Comparison of ENCODE assay signal across 27 cellular contexts in the genomic region with DNA sequence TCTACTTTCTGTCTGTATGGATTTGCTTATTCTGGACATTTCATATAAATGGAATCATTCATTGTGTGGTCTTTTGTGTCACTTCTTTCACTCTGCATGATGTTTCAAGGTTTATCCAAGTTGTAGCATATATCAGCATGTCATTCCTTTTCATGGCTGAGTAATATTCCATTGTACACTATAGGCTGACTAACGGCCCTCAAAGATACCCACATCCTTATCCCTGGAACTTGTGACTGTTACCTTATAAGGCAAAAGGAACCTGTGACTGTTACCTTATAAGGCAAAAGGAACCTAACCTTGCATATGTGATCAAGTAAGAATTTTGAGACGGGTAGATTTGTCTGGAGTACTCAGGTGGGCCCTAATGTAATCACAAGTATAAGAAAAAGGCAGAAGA.
DNase-seq lines count a peak whose midpoint lies in the region; ATAC-seq, FAIRE-seq and TF ChIP-seq lines count a peak whose summit lies in the region.
"Had no signal": no experiment of that assay in that cellular context is flagged by ENCODE, and none has a peak within 500 bp of the region (broad histone marks: within the 10 kb centered on the region; RNA-seq: fewer than 3 reads in every experiment).

No MANE protein-coding gene starts in this region.

- no peak for TF ChIP-seq EP300 in H1 (IDR thresholded peaks at IDR 0.05; ENCODE audit: borderline replicate concordance in 1 of 2, low read depth in 2 of 2, low read length in 2 of 2)
- TF ChIP-seq EP300 in gastroesophageal sphincter (IDR thresholded peaks at IDR 0.05), result no peak

- TF ChIP-seq POLR2A in GM12892 (IDR thresholded peaks at IDR 0.05; ENCODE audit: low read depth, low read length) (no peak), H1 (IDR thresholded peaks at IDR 0.05; ENCODE audit: control extremely low read depth in 1 of 2, low read depth in 2 of 2, low read length in 2 of 2) (no peak), gastroesophageal sphincter (IDR thresholded peaks at IDR 0.05) (no peak)

- no peak overlapping the region for H3K56ac ChIP-seq in H1 (replicated peaks; ENCODE audit: insufficient read length, low read depth, low read length)

- H4K5ac ChIP-seq in H1 (ENCODE audit: insufficient read length, low read depth, low read length), result no peak overlapping the region

- ATAC-seq in gastroesophageal sphincter, result no peak
- ATAC-seq in psoas muscle, result no peak
- no peak for ATAC-seq in heart right ventricle
- ATAC-seq in natural killer cell treated with Interleukin-12 subunit alpha and Interleukin-12 subunit beta and Interleukin-15 and Interleukin-18, amount 100 ng/mL, for 72 hours, result no peak
- ATAC-seq: A549 had no signal

- no peak overlapping the region for H3K18ac ChIP-seq in H1 (ENCODE audit: extremely low read depth, low read length)

- no peak for TF ChIP-seq CTCF in HEK293 (tag by site-specific recombination; IDR thresholded peaks at IDR 0.05)
- no peak for TF ChIP-seq CTCF in H1 (IDR thresholded peaks at IDR 0.05; ENCODE audit: control extremely low read depth in 1 of 3, insufficient read depth in 1 of 3, low read depth in 1 of 3, low read length in 3 of 3)
- TF ChIP-seq CTCF in gastroesophageal sphincter (IDR thresholded peaks at IDR 0.05), result no peak
- TF ChIP-seq CTCF in psoas muscle (IDR thresholded peaks at IDR 0.05), result no peak
- no peak for TF ChIP-seq CTCF in heart right ventricle (IDR thresholded peaks at IDR 0.05)

- intact Hi-C loops in psoas muscle (cut with DNase I), result no loop called here
- intact Hi-C loops in heart right ventricle (cut with DNase I), result loop anchor here in 1 of 10 donors (5.0 kb wide), 1 partner anchor 381 kb away; a partner anchor contains a TSS

- FAIRE-seq in GM12892 (lab: Jason Lieb, UNC) (peak; percentile 9), H1 (lab: Jason Lieb, UNC) (no peak)
- FAIRE-seq: A549, D721Med, GM12891 had no signal

- no peak overlapping the region for H2BK5ac ChIP-seq in H1 (ENCODE audit: low read depth, low read length)

- no peak overlapping the region for H3K27ac Mint-ChIP-seq in natural killer cell treated with Interleukin-12 subunit alpha and Interleukin-12 subunit beta and Interleukin-15 and Interleukin-18, amount 100 ng/mL, for 72 hours
- H3K27ac Mint-ChIP-seq: CD14-positive monocyte; CD4-positive, alpha-beta T cell; HFFc6 had no signal

- no peak overlapping the region for H4K8ac ChIP-seq in H1 (ENCODE audit: extremely low read depth, insufficient read depth, low read length)

- no peak overlapping the region for H2AFZ ChIP-seq in H1 (ENCODE audit: low read length)

- no peaks in the 10 kb centered on the region for H4K20me1 ChIP-seq in H1 (replicated peaks in 1 of 2; ENCODE audit: control insufficient read depth in 1 of 2, insufficient read depth in 2 of 2, low read length in 2 of 2)
- H4K20me1 ChIP-seq: BLaER1 treated with 17β-estradiol and CSF1 and Interleukin-3, amounts not matched to agents 10 nM and 100 nM had no signal

- no peak overlapping the region for H2BK120ac ChIP-seq in H1 (replicated peaks; ENCODE audit: low read depth, low read length)

- H3K9me3 ChIP-seq in HEK293 (ENCODE audit: control insufficient read depth, insufficient read depth, low read depth, low read length), result no peaks in the 10 kb centered on the region
- H3K9me3 ChIP-seq in H1 (ENCODE audit: insufficient read depth in 2 of 2, low read depth in 1 of 2, low read length in 1 of 2), result no peaks in the 10 kb centered on the region; a peak in 1 of 4 replicates
- H3K9me3 ChIP-seq in gastroesophageal sphincter, result no peaks in the 10 kb centered on the region
- H3K9me3 ChIP-seq in psoas muscle, result no peaks in the 10 kb centered on the region
- no peaks in the 10 kb centered on the region for H3K9me3 ChIP-seq in heart right ventricle
- H3K9me3 ChIP-seq: A549, BE2C had no signal

- H2BK20ac ChIP-seq in H1 (ENCODE audit: low read length), result no peak overlapping the region

- CTCF ChIA-PET in HEK293 (lab: Yijun Ruan, JAX) (no interaction called here), H1 (lab: Charles Lee; ENCODE audit: partially characterized antibody) (interaction anchor here (1.6 kb wide), 1 partner anchor 10 kb away, joined by 4 read pairs; no protein-coding TSS in a partner anchor)

- H3K23ac ChIP-seq in H1 (ENCODE audit: insufficient read length), result no peak overlapping the region

- 93% methylated on average over 2 of the region's 2 CpGs; no CpG with 5 or more reads in 1 of the 2 experiments for WGBS in H1 (ENCODE audit: extremely low coverage in 1 of 2, insufficient coverage in 1 of 2, insufficient read length in 1 of 2, insufficient replicate concordance in 2 of 2, low coverage in 1 of 2, low lambda C conversion rate in 2 of 2, missing lambda C conversion rate in 1 of 2), 2 experiments
- WGBS in gastroesophageal sphincter (ENCODE audit: low coverage in 1 of 2), 2 donors, result 50 to 90% methylated on average over 1 to 2 of the region's 2 CpGs
- WGBS in psoas muscle, 3 donors, result 91 to 92% (median 91%) methylated on average over 2 of the region's 2 CpGs
- 91 to 92% methylated on average over 2 of the region's 2 CpGs for WGBS in heart right ventricle, 2 donors

- no peaks in the 10 kb centered on the region for H3K36me3 Mint-ChIP-seq in natural killer cell treated with Interleukin-12 subunit alpha and Interleukin-12 subunit beta and Interleukin-15 and Interleukin-18, amount 100 ng/mL, for 72 hours
- H3K36me3 Mint-ChIP-seq: CD14-positive monocyte had no signal

- H3K27me3 Mint-ChIP-seq in natural killer cell treated with Interleukin-12 subunit alpha and Interleukin-12 subunit beta and Interleukin-15 and Interleukin-18, amount 100 ng/mL, for 72 hours, result peaks cover 0 to 11% of the 10 kb centered on the region in 2 donors
- H3K27me3 Mint-ChIP-seq: CD4-positive, alpha-beta T cell; CD8-positive, alpha-beta memory T cell had no signal

- DNase-seq in GM12892 (ENCODE audit: insufficient read length) (no peak), H1 (ENCODE audit: low read depth in 1 of 2, low spot score in 2 of 2) (no peak), kidney tubule cell (ENCODE audit: low spot score) (no peak), psoas muscle (no peak), heart right ventricle (no peak)
- DNase-seq in natural killer cell treated with Interleukin-12 subunit alpha and Interleukin-12 subunit beta and Interleukin-15 and Interleukin-18, amount 100 ng/mL, for 72 hours (ENCODE audit: low spot score), result no peak
- DNase-seq: 8988T; ACHN; AML-193; BE2C; CD4-positive, alpha-beta T cell; CD8-positive, alpha-beta memory T cell; DMS 273 treated with DMSO at 0.1 percent for 48 hours; DMS79; EL; GDM1; GOT3; H7; HCEC 1CT; HFFc6 had no signal

- H3K23me2 ChIP-seq in H1 (ENCODE audit: low read depth, low read length), result no peaks in the 10 kb centered on the region

- H3K4me1 ChIP-seq in HEK293 (ENCODE audit: control insufficient read depth, insufficient read depth, low read length) (no peaks in the 10 kb centered on the region), H1 (replicated peaks in 1 of 4; ENCODE audit: control insufficient read depth in 3 of 4, insufficient read depth in 4 of 4, low read length in 3 of 4) (peaks cover 5 to 12% (median 9%) of the 10 kb centered on the region in 4 experiments), gastroesophageal sphincter (peaks cover 15 to 56% (median 24%) of the 10 kb centered on the region in 3 donors), psoas muscle (no peaks in the 10 kb centered on the region), heart right ventricle (peaks cover 10 to 52% (median 33%) of the 10 kb centered on the region in 9 donors)
- H3K4me1 ChIP-seq: A549, BE2C had no signal

- no peak for TF ChIP-seq RAD21 in H1 (IDR thresholded peaks at IDR 0.05 in 1 of 2, conservative IDR thresholded peaks at IDR 0.05 in 1 of 2; ENCODE audit: low read depth in 2 of 2, low read length in 2 of 2)

- H3K36me3 ChIP-seq in HEK293 (ENCODE audit: control insufficient read depth in 2 of 2, insufficient read depth in 1 of 2, low read length in 2 of 2) (no peaks in the 10 kb centered on the region), H1 (ENCODE audit: control insufficient read depth in 2 of 4, insufficient read depth in 4 of 4, low read length in 3 of 4) (no peaks in the 10 kb centered on the region), gastroesophageal sphincter (no peaks in the 10 kb centered on the region), psoas muscle (ENCODE audit: insufficient read depth in 1 of 2, low read depth in 1 of 2) (no peaks in the 10 kb centered on the region), heart right ventricle (no peaks in the 10 kb centered on the region)
- H3K36me3 ChIP-seq: BE2C; BLaER1 treated with 17β-estradiol and CSF1 and Interleukin-3, amounts not matched to agents 10 nM and 100 nM had no signal

- H3K9ac ChIP-seq in H1 (replicated peaks in 1 of 4; ENCODE audit: extremely low read depth in 1 of 4, low read depth in 3 of 4, low read length in 3 of 4), result no peak overlapping the region
- H3K9ac ChIP-seq: BLaER1 treated with 17β-estradiol and CSF1 and Interleukin-3, amounts not matched to agents 10 nM and 100 nM had no signal

- no peak overlapping the region for H3K14ac ChIP-seq in H1 (ENCODE audit: insufficient read length)

- POLR2A ChIA-PET in HEK293 (lab: Yijun Ruan, JAX) (no interaction called here), H1 (lab: Charles Lee; ENCODE audit: partially characterized antibody) (no interaction called here)

- H3K4ac ChIP-seq in H1 (replicated peaks; ENCODE audit: insufficient read length, low read depth, low read length), result no peak overlapping the region

- H3K79me1 ChIP-seq in H1 (ENCODE audit: low read depth, low read length), result no peaks in the 10 kb centered on the region

- no peaks in the 10 kb centered on the region for H3K79me2 ChIP-seq in H1 (ENCODE audit: control insufficient read depth in 1 of 2, insufficient read depth in 2 of 2, low read length in 2 of 2)

- no peak overlapping the region for H3K4me3 ChIP-seq in HEK293 (ENCODE audit: low read depth, low read length)
- H3K4me3 ChIP-seq in H1 (ENCODE audit: extremely low read depth in 1 of 4, insufficient read depth in 2 of 4, low read depth in 3 of 4, low read length in 4 of 4), result no peak overlapping the region
- H3K4me3 ChIP-seq in gastroesophageal sphincter, result no peak overlapping the region
- no peak overlapping the region for H3K4me3 ChIP-seq in psoas muscle
- H3K4me3 ChIP-seq in heart right ventricle, result no peak overlapping the region
- H3K4me3 ChIP-seq: A549; BLaER1 treated with 17β-estradiol and CSF1 and Interleukin-3, amounts not matched to agents 10 nM and 100 nM had no signal

- H4K91ac ChIP-seq in H1 (replicated peaks; ENCODE audit: insufficient read length, low read length), result no peak overlapping the region

- peaks cover under 1 to 2% of the 10 kb centered on the region in 2 donors for H3K4me1 Mint-ChIP-seq in natural killer cell treated with Interleukin-12 subunit alpha and Interleukin-12 subunit beta and Interleukin-15 and Interleukin-18, amount 100 ng/mL, for 72 hours (ENCODE audit: low read depth in 2 of 2)
- H3K4me1 Mint-ChIP-seq: CD14-positive monocyte had no signal

- no peak overlapping the region for H2BK15ac ChIP-seq in H1 (ENCODE audit: low read length)

- peaks cover 3% of the 10 kb centered on the region for H3K9me3 Mint-ChIP-seq in natural killer cell treated with Interleukin-12 subunit alpha and Interleukin-12 subunit beta and Interleukin-15 and Interleukin-18, amount 100 ng/mL, for 72 hours
- H3K9me3 Mint-ChIP-seq: CD4-positive, alpha-beta T cell; CD8-positive, alpha-beta memory T cell had no signal

- no peak overlapping the region for H2AK5ac ChIP-seq in H1 (ENCODE audit: low read depth, low read length)

- H3K27me3 ChIP-seq in H1 (replicated peaks in 1 of 4; ENCODE audit: control insufficient read depth in 3 of 4, extremely low read depth in 1 of 4, insufficient read depth in 3 of 4, low read length in 3 of 4) (no peaks in the 10 kb centered on the region; a peak in 2 of 7 replicates), gastroesophageal sphincter (no peaks in the 10 kb centered on the region), psoas muscle (ENCODE audit: insufficient read depth in 3 of 3, low read length in 2 of 3) (no peaks in the 10 kb centered on the region), heart right ventricle (no peaks in the 10 kb centered on the region)
- H3K27me3 ChIP-seq: BE2C; BLaER1 treated with 17β-estradiol and CSF1 and Interleukin-3, amounts not matched to agents 10 nM and 100 nM had no signal

- no peak overlapping the region for H2BK12ac ChIP-seq in H1 (ENCODE audit: low read depth, low read length)

- H3K27ac ChIP-seq in HEK293 (ENCODE audit: extremely low read depth, low read depth, low read length) (no peak overlapping the region), H1 (ENCODE audit: low read depth, low read length) (no peak overlapping the region), gastroesophageal sphincter (peak overlapping the region in 3 of 4 donors; percentile 85 to 87 (median 86)), psoas muscle (no peak overlapping the region), heart right ventricle (no peak overlapping the region)
- H3K27ac ChIP-seq: A549; BLaER1 treated with 17β-estradiol and CSF1 and Interleukin-3, amounts not matched to agents 10 nM and 100 nM had no signal

- H3K4me2 ChIP-seq in H1 (ENCODE audit: insufficient read depth in 1 of 2, low read depth in 2 of 2, low read length in 2 of 2), result no peak overlapping the region
- H3K4me2 ChIP-seq: A549; BLaER1 treated with 17β-estradiol and CSF1 and Interleukin-3, amounts not matched to agents 10 nM and 100 nM had no signal

- H3K4me3 Mint-ChIP-seq in natural killer cell treated with Interleukin-12 subunit alpha and Interleukin-12 subunit beta and Interleukin-15 and Interleukin-18, amount 100 ng/mL, for 72 hours, result no peak overlapping the region
- H3K4me3 Mint-ChIP-seq: CD14-positive monocyte; CD4-positive, alpha-beta T cell; CD8-positive, alpha-beta memory T cell; HFFc6 had no signal

Comparison
In these comparisons a context has a peak if more than half of its experiments do, and no peak if none do; other contexts are left out.
1. H3K27ac ChIP-seq: peak in gastroesophageal sphincter (3 of 4); none in HEK293 (single experiment), H1 (single experiment), psoas muscle (single experiment) and heart right ventricle (0 of 10).